In genomic region chr22:20549232-20549841, GRCh38 we compare ENCODE assay signal across 8 cellular contexts. TPM values are rescaled to one million over a fixed set of nuclear protein-coding genes. Genes with fewer than 3 reads are reported as not detected.
DNase-seq lines count a peak whose midpoint lies in the region; ATAC-seq and TF ChIP-seq lines count a peak whose summit lies in the region.

No MANE protein-coding gene starts in this region.

- H3K27me3 Mint-ChIP-seq in GM23338 (ENCODE audit: insufficient read depth, low read depth, poor library complexity), result peaks cover 11% of the 10 kb centered on the region
- no peaks in the 10 kb centered on the region for H3K27me3 Mint-ChIP-seq in effector memory CD8-positive, alpha-beta T cell

- no peak overlapping the region for H2AFZ ChIP-seq in GM23338

- H3F3A ChIP-seq in GM23338 (replicated peaks; ENCODE audit: low read depth), result no peaks in the 10 kb centered on the region

- DNase-seq in GM23338 (ENCODE audit: low spot score) (peak; percentile 26), putamen (ENCODE audit: low spot score) (peak; percentile 49), OCI-M2 (lab: John Stamatoyannopoulos, UW; ENCODE audit: unreplicated experiment) (no peak), NOMO-1 treated with DMSO at 0.1 percent for 48 hours (lab: John Stamatoyannopoulos, UW; ENCODE audit: unreplicated experiment) (no peak)
- peak; percentile 38 to 46 for DNase-seq in activated CD4-positive, alpha-beta T cell treated with anti-CD3 and anti-CD28 coated beads for 4 hours
- DNase-seq in effector memory CD8-positive, alpha-beta T cell, result peak; percentile 37 to 49 (median 37)

- peaks cover 33% of the 10 kb centered on the region for H3K4me1 Mint-ChIP-seq in GM23338
- H3K4me1 Mint-ChIP-seq in effector memory CD8-positive, alpha-beta T cell (ENCODE audit: low read depth in 2 of 2), result peaks cover 63 to 64% of the 10 kb centered on the region in 2 donors

- H3K4me2 ChIP-seq in GM23338, result no peak overlapping the region

- ATAC-seq in GM23338 (peak; percentile 35; the same call in 2 of the 3 replicates), GM21717 (IDR thresholded peaks at IDR 0.05; ENCODE audit: unreplicated experiment) (no peak), HG02981 (IDR thresholded peaks at IDR 0.05; ENCODE audit: unreplicated experiment) (no peak)
- ATAC-seq in effector memory CD8-positive, alpha-beta T cell (replicated peaks), result peak; percentile 67

- H3K4me1 ChIP-seq in GM23338 (ENCODE audit: insufficient read depth), result peaks cover 4% of the 10 kb centered on the region; the same call in 1 of the 2 replicates

- H3K4me3 ChIP-seq in GM23338, result no peak overlapping the region

- H3K4me3 Mint-ChIP-seq in GM23338, result no peak overlapping the region
- H3K4me3 Mint-ChIP-seq in effector memory CD8-positive, alpha-beta T cell, result peak overlapping the region; percentile 80 to 83

- TF ChIP-seq CTCF in GM23338 (conservative IDR thresholded peaks at IDR 0.05; ENCODE audit: low read depth in 2 of 2), result no peak

- H3K36me3 Mint-ChIP-seq in GM23338 (ENCODE audit: low read depth), result peaks cover 16% of the 10 kb centered on the region
- H3K36me3 Mint-ChIP-seq in effector memory CD8-positive, alpha-beta T cell (ENCODE audit: insufficient read depth), result peaks cover 51% of the 10 kb centered on the region

- peaks cover 49% of the 10 kb centered on the region for H3K79me2 ChIP-seq in GM23338 (replicated peaks; ENCODE audit: insufficient read depth)

- H3K27ac ChIP-seq in GM23338 (ENCODE audit: low read depth), result no peak overlapping the region

- H3K9me3 Mint-ChIP-seq in GM23338, result no peaks in the 10 kb centered on the region
- H3K9me3 Mint-ChIP-seq in effector memory CD8-positive, alpha-beta T cell, result no peaks in the 10 kb centered on the region

- H4K20me1 ChIP-seq in GM23338 (replicated peaks; ENCODE audit: insufficient read depth), result peaks cover 15% of the 10 kb centered on the region

- no peaks in the 10 kb centered on the region for H3K9me2 ChIP-seq in GM23338 (ENCODE audit: insufficient read depth)

- H3K27ac Mint-ChIP-seq in GM23338, result no peak overlapping the region
- peak overlapping the region; percentile 94 to 96 for H3K27ac Mint-ChIP-seq in effector memory CD8-positive, alpha-beta T cell

- no peaks in the 10 kb centered on the region for H3K36me3 ChIP-seq in GM23338 (ENCODE audit: insufficient read depth)

- no peaks in the 10 kb centered on the region for H3K27me3 ChIP-seq in GM23338 (ENCODE audit: insufficient read depth)

TF ChIP-seq in GM23338, 12 proteins besides CTCF, POLR2A, EP300 and RAD21 (continues in another document):
- TF ChIP-seq ZNF331 (CRISPR knock-in tag; IDR thresholded peaks at IDR 0.05; ENCODE audit: low read depth) (no peak), EZH2 (IDR thresholded peaks at IDR 0.05; ENCODE audit: low read depth, unreplicated experiment) (no peak), NANOG (IDR thresholded peaks at IDR 0.05; ENCODE audit: borderline replicate concordance) (no peak), JUNB (IDR thresholded peaks at IDR 0.05; ENCODE audit: unreplicated experiment) (no peak), EZH2phosphoT487 (IDR thresholded peaks at IDR 0.05; ENCODE audit: unreplicated experiment) (no peak), STAT1 (IDR thresholded peaks at IDR 0.05; ENCODE audit: unreplicated experiment) (no peak), CREB1 (CRISPR knock-in tag; IDR thresholded peaks at IDR 0.05; ENCODE audit: low read depth) (no peak), ZNF462 (CRISPR knock-in tag; IDR thresholded peaks at IDR 0.05) (no peak), REST (IDR thresholded peaks at IDR 0.05; ENCODE audit: unreplicated experiment) (no peak), ZNF114 (CRISPR knock-in tag; IDR thresholded peaks at IDR 0.05) (no peak), POLR2AphosphoS5 (IDR thresholded peaks at IDR 0.05; ENCODE audit: low read depth) (no peak)

RNA-seq across cellular contexts. Expression of gene MED15, which starts 41.9 kb away (rescaled TPM):
- 32.0 and 43.5 TPM in 2 replicates for total RNA-seq in GM23338 (2014; rRNA removed; shearing (Covaris generic))
- 27.7 and 29.2 TPM in 2 replicates for polyA plus RNA-seq in GM23338 (2016; fragmentation: Nextera tagmentation; extraction: Ambion mirVana)

RNA-seq across cellular contexts. Expression of gene KLHL22, which starts 53.7 kb away (rescaled TPM):
- total RNA-seq in GM23338 (2014; rRNA removed; shearing (Covaris generic)), result 12.1 and 16.0 TPM in 2 replicates
- 2.4 and 2.8 TPM in 2 replicates for polyA plus RNA-seq in GM23338 (2016; fragmentation: Nextera tagmentation; extraction: Ambion mirVana)

Comparison
In these comparisons a context has a peak if more than half of its experiments do, and no peak if none do; other contexts are left out.
1. ATAC-seq: peak in GM23338 (single experiment) and effector memory CD8-positive, alpha-beta T cell (single experiment); none in GM21717 (single experiment) and HG02981 (single experiment).
2. DNase-seq: peak in GM23338 (single experiment), activated CD4-positive, alpha-beta T cell treated with anti-CD3 and anti-CD28 coated beads for 4 hours (2 of 2), effector memory CD8-positive, alpha-beta T cell (3 of 3) and putamen (single experiment); none in OCI-M2 (single experiment) and NOMO-1 treated with DMSO at 0.1 percent for 48 hours (single experiment).